ENCODE assay signal across 10 cellular contexts in genomic region chr4:101306764-101307615, GRCh38. TPM values are rescaled to one million over a fixed set of nuclear protein-coding genes. Genes with fewer than 3 reads are reported as not detected.
DNase-seq lines count a peak whose midpoint lies in the region; ATAC-seq, FAIRE-seq and TF ChIP-seq lines count a peak whose summit lies in the region.
"Had no signal": no experiment of that assay in that cellular context is flagged by ENCODE, and none has a peak within 500 bp of the region (broad histone marks: within the 10 kb centered on the region; RNA-seq: fewer than 3 reads in every experiment).

No MANE protein-coding gene starts in this region.

- no peak overlapping the region for H3K4me3 ChIP-seq in astrocyte (ENCODE audit: insufficient read depth, low read depth, low read length)
- H3K4me3 ChIP-seq in esophagus squamous epithelium = peak overlapping the region in 1 of 4 donors; percentile 1
- H3K4me3 ChIP-seq: ovary had no signal

- WGBS in esophagus squamous epithelium, 2 donors = 66 to 82% methylated on average over 4 of the region's 4 CpGs

- H3K27ac ChIP-seq in astrocyte (ENCODE audit: low read depth, low read length) (no peak overlapping the region), foreskin keratinocyte (no peak overlapping the region), esophagus squamous epithelium (no peak overlapping the region)
- H3K27ac ChIP-seq: ovary had no signal

- H4K20me1 ChIP-seq in astrocyte (ENCODE audit: insufficient read depth, low read length) = peaks cover 63% of the 10 kb centered on the region

- no peak for TF ChIP-seq POLR2A in esophagus squamous epithelium (IDR thresholded peaks at IDR 0.05)

- no peaks in the 10 kb centered on the region for H3K9me3 Mint-ChIP-seq in T-helper 1 cell treated with Interleukin-12 subunit alpha and Interleukin-12 subunit beta and Interleukin-4 antibody, amounts not matched to agents 30 μg/mL and 1 μg/mL, for 36 hours
- H3K9me3 Mint-ChIP-seq in astrocyte (ENCODE audit: unreplicated experiment) = no peaks in the 10 kb centered on the region
- no peaks in the 10 kb centered on the region for H3K9me3 Mint-ChIP-seq in stimulated activated effector memory CD8-positive, alpha-beta T cell treated with anti-CD3 and anti-CD28 coated beads, Interleukin-12 subunit alpha, Interleukin-12 subunit beta, amount 100 ng/mL, for 72 hours

- peak overlapping the region; percentile 3 for H3K4me3 Mint-ChIP-seq in T-helper 1 cell treated with Interleukin-12 subunit alpha and Interleukin-12 subunit beta and Interleukin-4 antibody, amounts not matched to agents 30 μg/mL and 1 μg/mL, for 36 hours
- no peak overlapping the region for H3K4me3 Mint-ChIP-seq in astrocyte (ENCODE audit: unreplicated experiment)
- peak overlapping the region; percentile 58 for H3K4me3 Mint-ChIP-seq in stimulated activated effector memory CD8-positive, alpha-beta T cell treated with anti-CD3 and anti-CD28 coated beads, Interleukin-12 subunit alpha, Interleukin-12 subunit beta, amount 100 ng/mL, for 72 hours

- H3K9me3 ChIP-seq in astrocyte (ENCODE audit: insufficient read depth, low read depth, low read length) = no peaks in the 10 kb centered on the region
- H3K9me3 ChIP-seq in esophagus squamous epithelium = no peaks in the 10 kb centered on the region
- H3K9me3 ChIP-seq: ovary had no signal

- H3K79me2 ChIP-seq in astrocyte (ENCODE audit: insufficient read depth, low read length) = peaks cover 90% of the 10 kb centered on the region

- no peaks in the 10 kb centered on the region for H3K27me3 ChIP-seq in astrocyte (ENCODE audit: insufficient read depth, low read length)
- no peaks in the 10 kb centered on the region for H3K27me3 ChIP-seq in foreskin keratinocyte
- no peaks in the 10 kb centered on the region for H3K27me3 ChIP-seq in esophagus squamous epithelium
- H3K27me3 ChIP-seq: ovary had no signal

- FAIRE-seq in astrocyte (lab: Jason Lieb, UNC) = no peak
- FAIRE-seq: A204.1 had no signal

- no peaks in the 10 kb centered on the region for H3K36me3 Mint-ChIP-seq in T-helper 1 cell treated with Interleukin-12 subunit alpha and Interleukin-12 subunit beta and Interleukin-4 antibody, amounts not matched to agents 30 μg/mL and 1 μg/mL, for 36 hours (ENCODE audit: low read depth)
- H3K36me3 Mint-ChIP-seq in astrocyte (ENCODE audit: low read depth, unreplicated experiment) = no peaks in the 10 kb centered on the region
- peaks cover 4% of the 10 kb centered on the region for H3K36me3 Mint-ChIP-seq in stimulated activated effector memory CD8-positive, alpha-beta T cell treated with anti-CD3 and anti-CD28 coated beads, Interleukin-12 subunit alpha, Interleukin-12 subunit beta, amount 100 ng/mL, for 72 hours

- intact Hi-C loops in esophagus squamous epithelium (cut with DNase I) = no loop called here

- H2AFZ ChIP-seq in astrocyte (ENCODE audit: low read depth, low read length) = no peak overlapping the region

- H3K9ac ChIP-seq in astrocyte (ENCODE audit: low read length) = no peak overlapping the region

- peaks cover 17% of the 10 kb centered on the region for H3K4me1 ChIP-seq in astrocyte (ENCODE audit: insufficient read depth, low read length)
- H3K4me1 ChIP-seq in foreskin keratinocyte = peaks cover 5% of the 10 kb centered on the region
- H3K4me1 ChIP-seq in esophagus squamous epithelium = peaks cover 5 to 29% (median 8%) of the 10 kb centered on the region in 3 donors

- DNase-seq in T-helper 1 cell = no peak
- peak; percentile 66 for DNase-seq in astrocyte (ENCODE audit: low read depth)
- no peak for DNase-seq in stimulated activated effector memory CD8-positive, alpha-beta T cell treated with anti-CD3 and anti-CD28 coated beads, Interleukin-12 subunit alpha, Interleukin-12 subunit beta, amount 100 ng/mL, for 72 hours (ENCODE audit: low spot score in 2 of 2)
- no peak for DNase-seq in foreskin keratinocyte
- DNase-seq in DMS153 treated with DMSO at 0.1 percent for 48 hours (lab: John Stamatoyannopoulos, UW; ENCODE audit: unreplicated experiment) = no peak
- DNase-seq in esophagus squamous epithelium (lab: John Stamatoyannopoulos, UW) = no peak
- DNase-seq: ovary had no signal

- ATAC-seq in HG02852 (IDR thresholded peaks at IDR 0.05; ENCODE audit: unreplicated experiment) (peak; percentile 7), foreskin keratinocyte (no peak)
- ATAC-seq in stimulated activated effector memory CD8-positive, alpha-beta T cell treated with anti-CD3 and anti-CD28 coated beads, Interleukin-12 subunit alpha, Interleukin-12 subunit beta, amount 100 ng/mL, for 72 hours = no peak

- H3K4me2 ChIP-seq in astrocyte (ENCODE audit: low read length) = peak overlapping the region; percentile 19

- H3K36me3 ChIP-seq in astrocyte (ENCODE audit: insufficient read depth, low read length) (no peaks in the 10 kb centered on the region), esophagus squamous epithelium (no peaks in the 10 kb centered on the region)
- H3K36me3 ChIP-seq: ovary had no signal

- peaks cover 4% of the 10 kb centered on the region for H3K27me3 Mint-ChIP-seq in T-helper 1 cell treated with Interleukin-12 subunit alpha and Interleukin-12 subunit beta and Interleukin-4 antibody, amounts not matched to agents 30 μg/mL and 1 μg/mL, for 36 hours (ENCODE audit: low read depth)
- H3K27me3 Mint-ChIP-seq in astrocyte (ENCODE audit: low read depth, unreplicated experiment) = no peaks in the 10 kb centered on the region

- peaks cover 8% of the 10 kb centered on the region for H3K4me1 Mint-ChIP-seq in T-helper 1 cell treated with Interleukin-12 subunit alpha and Interleukin-12 subunit beta and Interleukin-4 antibody, amounts not matched to agents 30 μg/mL and 1 μg/mL, for 36 hours (ENCODE audit: low read depth)
- H3K4me1 Mint-ChIP-seq in astrocyte (ENCODE audit: low read depth, unreplicated experiment) = peaks cover 22% of the 10 kb centered on the region
- peaks cover 20% of the 10 kb centered on the region for H3K4me1 Mint-ChIP-seq in stimulated activated effector memory CD8-positive, alpha-beta T cell treated with anti-CD3 and anti-CD28 coated beads, Interleukin-12 subunit alpha, Interleukin-12 subunit beta, amount 100 ng/mL, for 72 hours

- TF ChIP-seq CTCF in astrocyte (IDR thresholded peaks at IDR 0.05; ENCODE audit: insufficient read depth, low read depth, low read length) (no peak), foreskin keratinocyte (conservative IDR thresholded peaks at IDR 0.05) (no peak), esophagus squamous epithelium (IDR thresholded peaks at IDR 0.05) (no peak)

- H3K27ac Mint-ChIP-seq in T-helper 1 cell treated with Interleukin-12 subunit alpha and Interleukin-12 subunit beta and Interleukin-4 antibody, amounts not matched to agents 30 μg/mL and 1 μg/mL, for 36 hours = no peak overlapping the region
- no peak overlapping the region for H3K27ac Mint-ChIP-seq in astrocyte (ENCODE audit: unreplicated experiment)
- peak overlapping the region; percentile 83 for H3K27ac Mint-ChIP-seq in stimulated activated effector memory CD8-positive, alpha-beta T cell treated with anti-CD3 and anti-CD28 coated beads, Interleukin-12 subunit alpha, Interleukin-12 subunit beta, amount 100 ng/mL, for 72 hours

RNA-seq across cellular contexts. Expression of gene PPP3CA, which starts 40.3 kb away (rescaled TPM):
- total RNA-seq in astrocyte (101 and 103 TPM in 2 replicates), foreskin keratinocyte (53.3 and 60.3 TPM in 2 replicates), esophagus squamous epithelium (10 to 100 TPM; 13.3 to 25.7 (median 17.5) TPM)
- polyA plus RNA-seq in foreskin keratinocyte = 20.5 and 20.9 TPM in 2 replicates
